In the genomic region with DNA sequence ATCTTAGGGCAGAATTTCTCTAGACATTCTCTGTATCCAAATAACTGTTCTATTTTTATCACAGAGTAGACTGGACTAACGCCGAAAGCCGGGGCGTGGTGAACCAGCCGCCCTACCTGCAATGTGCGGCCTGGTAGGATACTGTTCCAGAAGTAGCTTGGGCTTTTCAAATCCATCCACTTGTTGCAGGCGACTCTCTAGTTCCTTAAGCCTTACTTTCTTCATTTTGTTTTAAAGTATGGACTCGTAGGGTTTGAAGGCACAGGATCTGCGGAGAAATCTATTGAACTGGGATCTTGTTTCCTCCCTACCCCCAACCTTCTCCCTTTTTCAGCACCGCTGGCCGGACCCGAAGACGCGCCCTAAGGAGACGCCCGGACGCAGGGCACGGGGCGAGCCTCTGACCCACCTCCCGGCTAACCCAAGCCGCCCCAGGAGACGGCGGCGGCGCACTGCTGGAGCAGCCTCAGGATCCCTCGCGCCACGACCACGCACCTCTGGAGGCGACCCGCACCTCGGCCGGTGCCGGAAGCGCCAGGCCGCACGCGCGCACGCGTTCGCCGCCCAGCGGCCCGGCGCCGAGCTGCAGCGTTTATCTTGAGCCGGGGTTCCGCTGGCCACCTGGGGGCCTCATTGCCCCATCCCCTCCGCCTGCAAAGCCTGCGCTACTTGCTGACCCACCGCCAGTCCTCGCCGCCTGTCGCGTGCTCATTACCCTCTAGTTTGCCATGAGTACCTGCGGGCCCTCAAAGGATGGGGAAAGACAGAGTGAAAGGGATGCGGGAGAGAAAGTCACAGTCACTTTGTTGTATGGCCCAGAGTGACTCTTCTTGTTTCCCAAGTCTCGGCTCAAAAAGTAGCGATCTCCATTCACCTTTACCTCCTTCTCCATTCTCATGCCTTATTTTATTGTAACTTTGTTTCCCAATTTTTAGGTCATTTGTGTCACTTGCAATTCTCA, we compare ENCODE assay signal across 8 cellular contexts. TPM values are rescaled to one million over a fixed set of nuclear protein-coding genes. Genes with fewer than 3 reads are reported as not detected.
DNase-seq lines count a peak whose midpoint lies in the region; ATAC-seq, FAIRE-seq and TF ChIP-seq lines count a peak whose summit lies in the region.

A gene (minus strand): TSS at position 533 of the 961 bp plus-strand sequence. CDS start 308 bp downstream, at position 225.

- no peaks in the 10 kb centered on the region for H3K9me3 ChIP-seq in left ventricle myocardium inferior (replicated peaks)

- H3K4me1 ChIP-seq in left ventricle myocardium inferior = peaks cover 66% of the 10 kb centered on the region
- H3K4me1 ChIP-seq in urinary bladder (ENCODE audit: insufficient read depth) = no peaks in the 10 kb centered on the region

- H3K4me3 ChIP-seq in left ventricle myocardium inferior = peak within 1 kb of the TSS; percentile 82
- H3K4me3 ChIP-seq in urinary bladder (ENCODE audit: low read depth, low read length) = peak within 1 kb of the TSS; percentile 81

- no peaks in the 10 kb centered on the region for H3K27me3 Mint-ChIP-seq in T-helper 1 cell treated with Interleukin-12 subunit alpha and Interleukin-12 subunit beta and Interleukin-4 antibody, amounts not matched to agents 30 μg/mL and 1 μg/mL, for 36 hours (ENCODE audit: low read depth)
- H3K27me3 Mint-ChIP-seq in progenitor cell of endocrine pancreas = no peaks in the 10 kb centered on the region

- TF ChIP-seq POLR2A in GM12891 (IDR thresholded peaks at IDR 0.05; ENCODE audit: low read depth, low read length) = peak; percentile 73

- peaks cover 17% of the 10 kb centered on the region for H3K36me3 Mint-ChIP-seq in T-helper 1 cell treated with Interleukin-12 subunit alpha and Interleukin-12 subunit beta and Interleukin-4 antibody, amounts not matched to agents 30 μg/mL and 1 μg/mL, for 36 hours (ENCODE audit: low read depth)
- H3K36me3 Mint-ChIP-seq in progenitor cell of endocrine pancreas (ENCODE audit: insufficient read depth) = peaks cover 4% of the 10 kb centered on the region

- ATAC-seq in HG02763 (IDR thresholded peaks at IDR 0.05; ENCODE audit: unreplicated experiment) = peak; percentile 73

- 2% methylated on average over 61 of the region's 61 CpGs for WGBS in urinary bladder

- H3K27ac Mint-ChIP-seq in T-helper 1 cell treated with Interleukin-12 subunit alpha and Interleukin-12 subunit beta and Interleukin-4 antibody, amounts not matched to agents 30 μg/mL and 1 μg/mL, for 36 hours = peak within 1 kb of the TSS; percentile 88
- peak within 1 kb of the TSS; percentile 94 for H3K27ac Mint-ChIP-seq in progenitor cell of endocrine pancreas

- peak within 1 kb of the TSS; percentile 87 for H3K27ac ChIP-seq in left ventricle myocardium inferior (replicated peaks)
- H3K27ac ChIP-seq in urinary bladder (ENCODE audit: low read depth) = peak within 1 kb of the TSS; percentile 86

- intact Hi-C loops in left ventricle myocardium inferior (cut with micrococcal nuclease) = loop anchor here (5.0 kb wide), 2 partner anchors 53 to 103 kb away; no protein-coding TSS in a partner anchor

- no peaks in the 10 kb centered on the region for H3K9me3 Mint-ChIP-seq in T-helper 1 cell treated with Interleukin-12 subunit alpha and Interleukin-12 subunit beta and Interleukin-4 antibody, amounts not matched to agents 30 μg/mL and 1 μg/mL, for 36 hours
- no peaks in the 10 kb centered on the region for H3K9me3 Mint-ChIP-seq in progenitor cell of endocrine pancreas (ENCODE audit: low read depth)

- peak within 1 kb of the TSS; percentile 92 for H3K4me3 Mint-ChIP-seq in T-helper 1 cell treated with Interleukin-12 subunit alpha and Interleukin-12 subunit beta and Interleukin-4 antibody, amounts not matched to agents 30 μg/mL and 1 μg/mL, for 36 hours
- H3K4me3 Mint-ChIP-seq in progenitor cell of endocrine pancreas (ENCODE audit: low read depth) = peak within 1 kb of the TSS; percentile 76

- DNase-seq in GM12891 (ENCODE audit: insufficient read length, low spot score) (peak; percentile 72), NCI-H1436 (lab: John Stamatoyannopoulos, UW) (peak; percentile 70), amniotic stem cell (lab: John Stamatoyannopoulos, UW) (peak; percentile 47), left ventricle myocardium inferior (peak; percentile 83), progenitor cell of endocrine pancreas (ENCODE audit: low spot score, unreplicated experiment) (peak; percentile 83)

- H3K36me3 ChIP-seq in left ventricle myocardium inferior (no peaks in the 10 kb centered on the region), urinary bladder (ENCODE audit: insufficient read depth) (no peaks in the 10 kb centered on the region)

- peaks cover 48% of the 10 kb centered on the region for H3K4me1 Mint-ChIP-seq in T-helper 1 cell treated with Interleukin-12 subunit alpha and Interleukin-12 subunit beta and Interleukin-4 antibody, amounts not matched to agents 30 μg/mL and 1 μg/mL, for 36 hours (ENCODE audit: low read depth)
- H3K4me1 Mint-ChIP-seq in progenitor cell of endocrine pancreas (ENCODE audit: low read depth) = peaks cover 19% of the 10 kb centered on the region

- TF ChIP-seq CTCF in left ventricle myocardium inferior (IDR thresholded peaks at IDR 0.05; ENCODE audit: borderline replicate concordance) (peak; percentile 99), progenitor cell of endocrine pancreas (IDR thresholded peaks at IDR 0.05; ENCODE audit: unreplicated experiment) (peak; percentile 95)

- H3K27me3 ChIP-seq in left ventricle myocardium inferior (ENCODE audit: low read depth) = no peaks in the 10 kb centered on the region

- FAIRE-seq in GM12891 (lab: Jason Lieb, UNC) = peak; percentile 89

TF ChIP-seq in GM12891, 5 proteins besides CTCF, POLR2A, EP300 and RAD21:
- TF ChIP-seq PAX5 (IDR thresholded peaks at IDR 0.05; ENCODE audit: insufficient read depth, low read length, severe bottlenecking) (no peak), TAF1 (IDR thresholded peaks at IDR 0.05; ENCODE audit: low read depth, low read length) (peak; percentile 41; the same call in 1 of the 2 replicates), POLR2AphosphoS5 (IDR thresholded peaks at IDR 0.05; ENCODE audit: low read depth, low read length) (peak; percentile 72), SPI1 (IDR thresholded peaks at IDR 0.05; ENCODE audit: low read depth, low read length) (no peak), POU2F2 (IDR thresholded peaks at IDR 0.05; ENCODE audit: low read depth, low read length) (no peak)

RNA-seq across cellular contexts. Expression of the gene that starts here (rescaled TPM):
- polyA plus RNA-seq in GM12891 (2012; ENCODE audit: low read depth, missing spikeins) = 79.1 TPM
- 60.4 TPM for total RNA-seq in left ventricle myocardium inferior
- 42.3 and 43.3 TPM in 2 replicates for total RNA-seq in progenitor cell of endocrine pancreas
- 47.6 TPM for total RNA-seq in urinary bladder
- polyA plus RNA-seq in urinary bladder = 61.1 TPM

Comparison
In these comparisons a context has a peak if more than half of its experiments do, and no peak if none do; other contexts are left out.
1. Peak in every context shown above with its lines: DNase-seq, ATAC-seq, H3K4me3 ChIP-seq and H3K27ac ChIP-seq.